ENCODE assay signal across 1 cellular context in the genomic region with DNA sequence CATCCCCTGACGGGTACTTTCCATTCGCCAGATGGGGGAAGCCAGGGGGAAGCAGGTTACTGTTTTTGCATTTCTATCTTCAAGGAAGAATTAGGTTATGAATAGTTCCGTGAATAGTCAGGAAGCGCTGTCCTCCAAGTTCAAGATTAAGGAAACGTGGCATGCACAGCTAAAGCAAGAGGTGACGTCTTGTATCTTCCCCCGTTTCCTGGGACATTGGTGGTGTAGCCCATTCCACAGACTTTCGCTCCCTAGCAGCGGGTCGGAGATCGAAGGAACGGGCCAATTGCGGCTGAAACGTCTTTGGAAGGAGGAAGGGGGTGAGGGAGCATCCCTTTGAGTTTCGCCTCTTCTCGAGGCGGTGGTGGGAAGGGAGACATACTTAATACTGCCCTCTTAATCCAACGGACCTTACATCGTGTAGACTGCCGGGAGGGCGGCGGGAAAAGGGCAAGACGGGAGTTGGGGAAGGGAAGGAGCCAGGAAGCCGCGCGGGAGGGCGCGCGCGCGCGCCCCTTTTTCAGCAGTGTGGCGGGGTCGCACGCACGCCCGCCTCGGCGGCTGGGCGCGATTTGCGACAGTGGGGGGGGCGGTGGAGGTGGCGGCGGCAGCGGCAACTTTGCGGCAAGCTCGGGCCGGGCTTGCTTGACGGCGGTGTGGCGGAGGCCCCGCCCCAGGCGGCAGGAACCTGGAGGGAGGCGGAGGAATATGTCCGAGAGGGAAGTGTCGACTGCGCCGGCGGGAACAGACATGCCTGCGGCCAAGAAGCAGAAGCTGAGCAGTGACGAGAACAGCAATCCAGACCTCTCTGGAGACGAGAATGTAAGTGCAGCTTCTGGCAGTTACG.
TF ChIP-seq lines count a peak whose summit lies in the region.

A gene with protein sequence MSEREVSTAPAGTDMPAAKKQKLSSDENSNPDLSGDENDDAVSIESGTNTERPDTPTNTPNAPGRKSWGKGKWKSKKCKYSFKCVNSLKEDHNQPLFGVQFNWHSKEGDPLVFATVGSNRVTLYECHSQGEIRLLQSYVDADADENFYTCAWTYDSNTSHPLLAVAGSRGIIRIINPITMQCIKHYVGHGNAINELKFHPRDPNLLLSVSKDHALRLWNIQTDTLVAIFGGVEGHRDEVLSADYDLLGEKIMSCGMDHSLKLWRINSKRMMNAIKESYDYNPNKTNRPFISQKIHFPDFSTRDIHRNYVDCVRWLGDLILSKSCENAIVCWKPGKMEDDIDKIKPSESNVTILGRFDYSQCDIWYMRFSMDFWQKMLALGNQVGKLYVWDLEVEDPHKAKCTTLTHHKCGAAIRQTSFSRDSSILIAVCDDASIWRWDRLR (plus strand): TSS at position 232 of the 847 bp plus-strand sequence. CDS start 477 bp downstream, at position 709.

TF ChIP-seq in HCT116, 20 proteins besides CTCF, POLR2A, EP300 and RAD21 (continued from another document):
- TF ChIP-seq, protein P1, sequence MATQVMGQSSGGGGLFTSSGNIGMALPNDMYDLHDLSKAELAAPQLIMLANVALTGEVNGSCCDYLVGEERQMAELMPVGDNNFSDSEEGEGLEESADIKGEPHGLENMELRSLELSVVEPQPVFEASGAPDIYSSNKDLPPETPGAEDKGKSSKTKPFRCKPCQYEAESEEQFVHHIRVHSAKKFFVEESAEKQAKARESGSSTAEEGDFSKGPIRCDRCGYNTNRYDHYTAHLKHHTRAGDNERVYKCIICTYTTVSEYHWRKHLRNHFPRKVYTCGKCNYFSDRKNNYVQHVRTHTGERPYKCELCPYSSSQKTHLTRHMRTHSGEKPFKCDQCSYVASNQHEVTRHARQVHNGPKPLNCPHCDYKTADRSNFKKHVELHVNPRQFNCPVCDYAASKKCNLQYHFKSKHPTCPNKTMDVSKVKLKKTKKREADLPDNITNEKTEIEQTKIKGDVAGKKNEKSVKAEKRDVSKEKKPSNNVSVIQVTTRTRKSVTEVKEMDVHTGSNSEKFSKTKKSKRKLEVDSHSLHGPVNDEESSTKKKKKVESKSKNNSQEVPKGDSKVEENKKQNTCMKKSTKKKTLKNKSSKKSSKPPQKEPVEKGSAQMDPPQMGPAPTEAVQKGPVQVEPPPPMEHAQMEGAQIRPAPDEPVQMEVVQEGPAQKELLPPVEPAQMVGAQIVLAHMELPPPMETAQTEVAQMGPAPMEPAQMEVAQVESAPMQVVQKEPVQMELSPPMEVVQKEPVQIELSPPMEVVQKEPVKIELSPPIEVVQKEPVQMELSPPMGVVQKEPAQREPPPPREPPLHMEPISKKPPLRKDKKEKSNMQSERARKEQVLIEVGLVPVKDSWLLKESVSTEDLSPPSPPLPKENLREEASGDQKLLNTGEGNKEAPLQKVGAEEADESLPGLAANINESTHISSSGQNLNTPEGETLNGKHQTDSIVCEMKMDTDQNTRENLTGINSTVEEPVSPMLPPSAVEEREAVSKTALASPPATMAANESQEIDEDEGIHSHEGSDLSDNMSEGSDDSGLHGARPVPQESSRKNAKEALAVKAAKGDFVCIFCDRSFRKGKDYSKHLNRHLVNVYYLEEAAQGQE (IDR thresholded peaks at IDR 0.05; ENCODE audit: low read depth), result no peak
- peak; percentile 86 for TF ChIP-seq JUND (IDR thresholded peaks at IDR 0.05)
- TF ChIP-seq, protein P2, sequence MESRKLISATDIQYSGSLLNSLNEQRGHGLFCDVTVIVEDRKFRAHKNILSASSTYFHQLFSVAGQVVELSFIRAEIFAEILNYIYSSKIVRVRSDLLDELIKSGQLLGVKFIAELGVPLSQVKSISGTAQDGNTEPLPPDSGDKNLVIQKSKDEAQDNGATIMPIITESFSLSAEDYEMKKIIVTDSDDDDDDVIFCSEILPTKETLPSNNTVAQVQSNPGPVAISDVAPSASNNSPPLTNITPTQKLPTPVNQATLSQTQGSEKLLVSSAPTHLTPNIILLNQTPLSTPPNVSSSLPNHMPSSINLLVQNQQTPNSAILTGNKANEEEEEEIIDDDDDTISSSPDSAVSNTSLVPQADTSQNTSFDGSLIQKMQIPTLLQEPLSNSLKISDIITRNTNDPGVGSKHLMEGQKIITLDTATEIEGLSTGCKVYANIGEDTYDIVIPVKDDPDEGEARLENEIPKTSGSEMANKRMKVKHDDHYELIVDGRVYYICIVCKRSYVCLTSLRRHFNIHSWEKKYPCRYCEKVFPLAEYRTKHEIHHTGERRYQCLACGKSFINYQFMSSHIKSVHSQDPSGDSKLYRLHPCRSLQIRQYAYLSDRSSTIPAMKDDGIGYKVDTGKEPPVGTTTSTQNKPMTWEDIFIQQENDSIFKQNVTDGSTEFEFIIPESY (IDR thresholded peaks at IDR 0.05; ENCODE audit: extremely low read depth, insufficient replicate concordance, low read length), result no peak
- TF ChIP-seq SP1 (IDR thresholded peaks at IDR 0.05; ENCODE audit: low read depth), result peak; percentile 92
- TF ChIP-seq SIN3A (IDR thresholded peaks at IDR 0.05; ENCODE audit: low read depth), result peak; percentile 81
- peak; percentile 43; the same call in 1 of the 2 replicates for TF ChIP-seq ELF1 (IDR thresholded peaks at IDR 0.05; ENCODE audit: borderline replicate concordance, low read depth)
- TF ChIP-seq, protein P3, sequence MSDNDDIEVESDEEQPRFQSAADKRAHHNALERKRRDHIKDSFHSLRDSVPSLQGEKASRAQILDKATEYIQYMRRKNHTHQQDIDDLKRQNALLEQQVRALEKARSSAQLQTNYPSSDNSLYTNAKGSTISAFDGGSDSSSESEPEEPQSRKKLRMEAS (IDR thresholded peaks at IDR 0.05), result peak; percentile 87
- TF ChIP-seq CEBPB (IDR thresholded peaks at IDR 0.05; ENCODE audit: low read depth), result no peak
- peak; percentile 62 for TF ChIP-seq CBX3 (IDR thresholded peaks at IDR 0.05; ENCODE audit: low read depth)
- no peak for TF ChIP-seq EZH2 (IDR thresholded peaks at IDR 0.05)
